In the genomic region with DNA sequence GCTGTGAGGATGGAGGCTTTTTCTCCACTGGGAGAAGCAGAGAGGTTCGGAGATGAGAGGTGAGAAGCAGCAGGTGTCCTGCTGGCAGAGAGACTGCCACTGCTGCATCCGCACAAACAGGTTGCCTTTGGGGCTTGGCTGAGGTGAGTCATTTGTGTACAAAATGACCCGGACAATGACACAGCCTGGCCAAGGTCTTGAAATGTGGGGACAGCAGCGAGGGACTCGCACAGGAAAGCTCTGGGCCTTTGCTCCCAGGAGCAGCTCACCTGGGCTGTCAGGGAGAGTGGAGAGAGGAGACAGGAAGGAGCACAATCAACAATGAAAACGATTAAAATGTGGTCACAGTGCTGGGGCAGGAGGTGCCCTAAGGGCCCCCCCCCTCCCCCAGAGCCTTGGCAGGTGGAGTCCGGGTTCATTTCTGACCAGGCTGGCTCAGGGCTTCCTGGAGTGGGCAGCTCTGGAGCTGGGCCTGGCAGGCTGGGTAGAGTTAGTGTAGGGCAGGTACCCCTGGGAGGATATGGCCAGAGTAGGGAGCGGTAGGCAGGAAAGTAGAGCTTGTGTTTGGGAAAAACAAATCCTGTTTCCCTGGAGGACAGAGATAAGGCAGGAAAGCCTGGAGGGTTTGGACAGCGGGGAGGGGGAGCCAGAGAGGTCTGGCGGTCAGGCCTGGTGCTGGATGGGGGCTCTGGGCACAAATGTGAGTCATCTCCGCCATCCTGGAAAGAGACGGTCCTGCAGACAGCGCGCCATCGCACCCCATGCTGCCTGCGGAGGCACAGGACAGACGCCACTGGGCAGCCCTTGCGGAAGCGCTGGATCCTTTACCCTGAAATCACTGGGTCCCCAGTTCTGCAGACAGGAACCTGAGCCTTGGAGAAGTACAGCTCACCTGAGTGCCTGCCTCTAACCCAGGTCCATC, we compare ENCODE assay signal across 8 cellular contexts. TPM values are rescaled to one million over a fixed set of nuclear protein-coding genes. Genes with fewer than 3 reads are reported as not detected.
DNase-seq lines count a peak whose midpoint lies in the region; ATAC-seq and TF ChIP-seq lines count a peak whose summit lies in the region.

No MANE protein-coding gene starts in this region.

- no peak for TF ChIP-seq EP300 in Ishikawa (IDR thresholded peaks at IDR 0.05; ENCODE audit: borderline replicate concordance)

- TF ChIP-seq RAD21 in Ishikawa (IDR thresholded peaks at IDR 0.05; ENCODE audit: low read depth), result no peak

- peaks cover 34% of the 10 kb centered on the region for H3K4me1 Mint-ChIP-seq in MCF 10A (ENCODE audit: insufficient read depth, unreplicated experiment)
- peaks cover 33% of the 10 kb centered on the region for H3K4me1 Mint-ChIP-seq in memory B cell

- no peak for TF ChIP-seq CTCF in C4-2B (conservative IDR thresholded peaks at IDR 0.05)
- TF ChIP-seq CTCF in MCF 10A (IDR thresholded peaks at IDR 0.05; ENCODE audit: unreplicated experiment), result no peak

- H3K4me3 Mint-ChIP-seq in MCF 10A (ENCODE audit: unreplicated experiment) (peak overlapping the region; percentile 67), memory B cell (peak overlapping the region; percentile 78)

- BruUV-seq in MCF 10A (replicated peaks; lab: Mats Ljungman, UMichigan), result no TSS peak

- no peaks in the 10 kb centered on the region for H3K27me3 Mint-ChIP-seq in MCF 10A (ENCODE audit: insufficient read depth, unreplicated experiment)
- no peaks in the 10 kb centered on the region for H3K27me3 Mint-ChIP-seq in memory B cell

- H3K9me3 Mint-ChIP-seq in MCF 10A (ENCODE audit: unreplicated experiment), result peaks cover 10% of the 10 kb centered on the region
- peaks cover 4% of the 10 kb centered on the region for H3K9me3 Mint-ChIP-seq in memory B cell

- intact Hi-C loops in MCF 10A (cut with micrococcal nuclease), result no loop called here

- ATAC-seq in memory B cell (ENCODE audit: low read depth), result no peak
- ATAC-seq in GM19035 (IDR thresholded peaks at IDR 0.05; ENCODE audit: unreplicated experiment), result no peak
- no peak for ATAC-seq in GM19397 (IDR thresholded peaks at IDR 0.05; ENCODE audit: unreplicated experiment)

- H3K36me3 Mint-ChIP-seq in MCF 10A (ENCODE audit: insufficient read depth, unreplicated experiment) (no peaks in the 10 kb centered on the region), memory B cell (peaks cover 2% of the 10 kb centered on the region)

- POLR2A ChIA-PET in MCF 10A (lab: Yijun Ruan, JAX), result interaction anchor here (1.0 kb wide), 1 partner anchor 12 kb away, joined by 4 read pairs; no protein-coding TSS in a partner anchor

- CTCF ChIA-PET in MCF 10A (lab: Yijun Ruan, JAX), result interaction anchor here (0.6 to 2.2 kb wide), 8 partner anchors 12 to 387 kb away, joined by 3 to 20 read pairs (median 4); no protein-coding TSS in a partner anchor

- H3K27ac Mint-ChIP-seq in MCF 10A (ENCODE audit: low read depth, unreplicated experiment) (peak overlapping the region; percentile 21), memory B cell (peak overlapping the region; percentile 4)

- peak; percentile 16 for DNase-seq in MCF 10A (ENCODE audit: unreplicated experiment)
- DNase-seq in memory B cell (ENCODE audit: low spot score in 2 of 2), result no peak
- no peak for DNase-seq in DMS 273 (lab: John Stamatoyannopoulos, UW; ENCODE audit: unreplicated experiment)
- DNase-seq in stimulated activated naive CD4-positive, alpha-beta T cell (lab: John Stamatoyannopoulos, UW), result no peak

- peak overlapping the region; percentile 47 for H3K27ac ChIP-seq in C4-2B

TF ChIP-seq in Ishikawa, 13 proteins besides CTCF, POLR2A, EP300 and RAD21:
- TF ChIP-seq YY1 (IDR thresholded peaks at IDR 0.05; ENCODE audit: low read depth) (no peak), CEBPB (IDR thresholded peaks at IDR 0.05) (no peak), TCF12 (IDR thresholded peaks at IDR 0.05; ENCODE audit: low read depth) (no peak), CREB1 (IDR thresholded peaks at IDR 0.05; ENCODE audit: low read depth) (no peak), NFIC (IDR thresholded peaks at IDR 0.05) (no peak), FOXM1 (IDR thresholded peaks at IDR 0.05; ENCODE audit: borderline replicate concordance, low read depth) (no peak)
- TF ChIP-seq, protein P1, sequence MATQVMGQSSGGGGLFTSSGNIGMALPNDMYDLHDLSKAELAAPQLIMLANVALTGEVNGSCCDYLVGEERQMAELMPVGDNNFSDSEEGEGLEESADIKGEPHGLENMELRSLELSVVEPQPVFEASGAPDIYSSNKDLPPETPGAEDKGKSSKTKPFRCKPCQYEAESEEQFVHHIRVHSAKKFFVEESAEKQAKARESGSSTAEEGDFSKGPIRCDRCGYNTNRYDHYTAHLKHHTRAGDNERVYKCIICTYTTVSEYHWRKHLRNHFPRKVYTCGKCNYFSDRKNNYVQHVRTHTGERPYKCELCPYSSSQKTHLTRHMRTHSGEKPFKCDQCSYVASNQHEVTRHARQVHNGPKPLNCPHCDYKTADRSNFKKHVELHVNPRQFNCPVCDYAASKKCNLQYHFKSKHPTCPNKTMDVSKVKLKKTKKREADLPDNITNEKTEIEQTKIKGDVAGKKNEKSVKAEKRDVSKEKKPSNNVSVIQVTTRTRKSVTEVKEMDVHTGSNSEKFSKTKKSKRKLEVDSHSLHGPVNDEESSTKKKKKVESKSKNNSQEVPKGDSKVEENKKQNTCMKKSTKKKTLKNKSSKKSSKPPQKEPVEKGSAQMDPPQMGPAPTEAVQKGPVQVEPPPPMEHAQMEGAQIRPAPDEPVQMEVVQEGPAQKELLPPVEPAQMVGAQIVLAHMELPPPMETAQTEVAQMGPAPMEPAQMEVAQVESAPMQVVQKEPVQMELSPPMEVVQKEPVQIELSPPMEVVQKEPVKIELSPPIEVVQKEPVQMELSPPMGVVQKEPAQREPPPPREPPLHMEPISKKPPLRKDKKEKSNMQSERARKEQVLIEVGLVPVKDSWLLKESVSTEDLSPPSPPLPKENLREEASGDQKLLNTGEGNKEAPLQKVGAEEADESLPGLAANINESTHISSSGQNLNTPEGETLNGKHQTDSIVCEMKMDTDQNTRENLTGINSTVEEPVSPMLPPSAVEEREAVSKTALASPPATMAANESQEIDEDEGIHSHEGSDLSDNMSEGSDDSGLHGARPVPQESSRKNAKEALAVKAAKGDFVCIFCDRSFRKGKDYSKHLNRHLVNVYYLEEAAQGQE (IDR thresholded peaks at IDR 0.05; ENCODE audit: low read depth), result no peak
- TF ChIP-seq, protein P2, sequence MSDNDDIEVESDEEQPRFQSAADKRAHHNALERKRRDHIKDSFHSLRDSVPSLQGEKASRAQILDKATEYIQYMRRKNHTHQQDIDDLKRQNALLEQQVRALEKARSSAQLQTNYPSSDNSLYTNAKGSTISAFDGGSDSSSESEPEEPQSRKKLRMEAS (IDR thresholded peaks at IDR 0.05), result 0 out of 2 replicates have a peak, but pooled peaks have one; percentile 24

RNA-seq across cellular contexts. Expression of a gene that starts 37.8 kb away (rescaled TPM):
- 49.1 and 69.2 TPM in 2 replicates for total RNA-seq in MCF 10A (2022)

RNA-seq across cellular contexts. Expression of a gene that starts 44.9 kb away (rescaled TPM):
- total RNA-seq in MCF 10A (2022), result 15.6 and 23.7 TPM in 2 replicates
